ENCODE assay signal across 6 cellular contexts in the genomic region with DNA sequence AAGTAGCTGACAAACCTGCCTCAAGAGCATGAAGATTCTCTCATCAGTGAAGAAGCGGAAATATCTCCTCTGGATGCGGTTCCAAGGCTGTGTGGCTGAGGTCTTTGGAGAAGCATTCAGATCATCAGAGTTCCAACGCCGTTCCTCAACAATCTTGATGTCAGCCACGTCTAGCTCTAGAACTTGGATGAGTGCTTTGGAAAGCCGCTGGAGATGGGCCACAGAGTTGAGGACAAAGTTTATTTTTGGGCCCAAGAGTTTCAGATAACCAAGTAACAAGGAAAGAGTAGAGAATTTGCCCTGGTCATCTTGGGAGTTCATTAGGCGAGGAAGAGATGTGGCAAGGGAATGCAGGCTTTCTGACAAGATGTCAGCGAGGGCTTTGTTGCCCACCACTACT.
"Had no signal": no experiment of that assay in that cellular context is flagged by ENCODE, and none has a peak within 500 bp of the region (broad histone marks: within the 10 kb centered on the region; RNA-seq: fewer than 3 reads in every experiment).

No MANE protein-coding gene starts in this region.

- H2AFZ ChIP-seq: GM23338 had no signal

- H3K4me2 ChIP-seq: GM23338 had no signal

- H3K27ac Mint-ChIP-seq: GM23338, H9, IgD-negative memory B cell had no signal

- H3K4me3 ChIP-seq: GM23338 had no signal

- H3K9me3 Mint-ChIP-seq: H9, IgD-negative memory B cell had no signal

- FAIRE-seq: H1, H54 had no signal

- DNase-seq: H9, HCEC 1CT had no signal

- H3K27me3 Mint-ChIP-seq: IgD-negative memory B cell had no signal

- H3K4me3 Mint-ChIP-seq: GM23338, H9, IgD-negative memory B cell had no signal

- ATAC-seq: GM23338 had no signal

- H3K4me1 Mint-ChIP-seq: GM23338, H9, IgD-negative memory B cell had no signal
